3 cellular contexts compared by ENCODE assay signal in genomic region chr5:176412517-176413254, GRCh38.
TF ChIP-seq lines count a peak whose summit lies in the region.

No MANE protein-coding gene starts in this region.

TF ChIP-seq in SK-N-SH, 30 proteins besides CTCF, POLR2A, EP300 and RAD21:
- TF ChIP-seq NFIC (IDR thresholded peaks at IDR 0.05; ENCODE audit: borderline replicate concordance): no peak
- TF ChIP-seq TEAD4 (IDR thresholded peaks at IDR 0.05; ENCODE audit: borderline replicate concordance, insufficient read depth): no peak
- TF ChIP-seq PBX3 (IDR thresholded peaks at IDR 0.05): no peak
- TF ChIP-seq JUND (IDR thresholded peaks at IDR 0.05): no peak
- no peak for TF ChIP-seq POLR2AphosphoS5 (IDR thresholded peaks at IDR 0.05; ENCODE audit: low read depth, low read length)
- TF ChIP-seq FOXM1 (IDR thresholded peaks at IDR 0.05; ENCODE audit: low read depth): no peak
- TF ChIP-seq IRF3 (IDR thresholded peaks at IDR 0.05; ENCODE audit: low read depth, low read length): no peak
- TF ChIP-seq MEF2A (IDR thresholded peaks at IDR 0.05; ENCODE audit: borderline replicate concordance, low read depth): no peak
- no peak for TF ChIP-seq NRF1 (IDR thresholded peaks at IDR 0.05; ENCODE audit: low read depth, low read length)

TF ChIP-seq in SK-N-SH treated with all-trans-retinoic acid at 6 μM for 48 hours, 23 proteins besides CTCF, POLR2A, EP300 and RAD21:
- TF ChIP-seq OSR1 (CRISPR knock-in tag; IDR thresholded peaks at IDR 0.05) (no peak), ZNF8 (CRISPR knock-in tag; IDR thresholded peaks at IDR 0.05) (no peak), ARNTL (CRISPR knock-in tag; IDR thresholded peaks at IDR 0.05; ENCODE audit: borderline replicate concordance, low read depth) (no peak), SNAI2 (CRISPR knock-in tag; IDR thresholded peaks at IDR 0.05) (no peak), BACH2 (CRISPR knock-in tag; IDR thresholded peaks at IDR 0.05; ENCODE audit: borderline replicate concordance) (no peak), ZFP3 (CRISPR knock-in tag; IDR thresholded peaks at IDR 0.05) (no peak), POU6F1 (CRISPR knock-in tag; IDR thresholded peaks at IDR 0.05; ENCODE audit: borderline replicate concordance, low read depth) (no peak), ZNF70 (CRISPR knock-in tag; IDR thresholded peaks at IDR 0.05) (no peak), ZFP30 (CRISPR knock-in tag; IDR thresholded peaks at IDR 0.05) (no peak), TOX (CRISPR knock-in tag; IDR thresholded peaks at IDR 0.05; ENCODE audit: borderline replicate concordance) (no peak)

TF ChIP-seq in K562, 482 proteins besides CTCF, POLR2A, EP300 and RAD21:
- no peak for TF ChIP-seq CBFB (CRISPR knock-in tag; IDR thresholded peaks at IDR 0.05)
- TF ChIP-seq PBX2 (CRISPR knock-in tag; IDR thresholded peaks at IDR 0.05; ENCODE audit: low read depth): no peak
- peak; percentile 56 for TF ChIP-seq PBX2 (tag; conservative IDR thresholded peaks at IDR 0.05; ENCODE audit: low read depth)
- TF ChIP-seq PKNOX1 (IDR thresholded peaks at IDR 0.05): peak; percentile 43; the same call in 1 of the 2 replicates
- peak; percentile 63 for TF ChIP-seq MEIS2 (IDR thresholded peaks at IDR 0.05; ENCODE audit: partially characterized antibody)
